Comparison of ENCODE assay signal across 13 cellular contexts in genomic region chr11:86596861-86597632, GRCh38.
DNase-seq lines count a peak whose midpoint lies in the region; ATAC-seq and TF ChIP-seq lines count a peak whose summit lies in the region.
"Had no signal": no experiment of that assay in that cellular context is flagged by ENCODE, and none has a peak within 500 bp of the region (broad histone marks: within the 10 kb centered on the region; RNA-seq: fewer than 3 reads in every experiment).

No MANE protein-coding gene starts in this region.

- DNase-seq in LHCN-M2 (ENCODE audit: low read depth) (peak; percentile 57), Panc1 (ENCODE audit: low read depth, low spot score) (no peak), pons (ENCODE audit: low spot score) (peak; percentile 33), MCF 10A (ENCODE audit: unreplicated experiment) (no peak)
- DNase-seq in activated CD4-positive, alpha-beta memory T cell treated with anti-CD3 and anti-CD28 coated beads for 36 hours = no peak
- DNase-seq in activated CD4-positive, alpha-beta T cell treated with anti-CD3 and anti-CD28 coated beads, Interleukin-2, amount 10 ng/mL, durations not matched to agents 24 days and 14 days = no peak
- DNase-seq: effector memory CD8-positive, alpha-beta T cell; H7; hippocampal formation; NCI-H187 treated with DMSO at 0.1 percent for 48 hours; psoas muscle had no signal

- H3K27ac ChIP-seq in Panc1 (ENCODE audit: low read length) (peak overlapping the region; percentile 72), gastroesophageal sphincter (peak overlapping the region in 2 of 4 donors; percentile 19 to 26)
- H3K27ac ChIP-seq: psoas muscle had no signal

- CTCF ChIA-PET in Panc1 (lab: Charles Lee) = no interaction called here
- CTCF ChIA-PET in MCF 10A (lab: Yijun Ruan, JAX) = interaction anchor here (0.8 to 3.1 kb wide), 3 partner anchors 9 to 141 kb away, joined by 3 to 22 read pairs (median 5); no protein-coding TSS in a partner anchor
- CTCF ChIA-PET in activated CD4-positive, alpha-beta memory T cell treated with anti-CD3 and anti-CD28 coated beads for 36 hours (lab: Charles Lee) = interaction anchor here (6.2 kb wide), 1 partner anchor 12 kb away, joined by 49 read pairs; no protein-coding TSS in a partner anchor

- H3K4me3 ChIP-seq in Panc1 (ENCODE audit: low read depth in 2 of 2, low read length in 2 of 2) = no peak overlapping the region
- no peak overlapping the region for H3K4me3 ChIP-seq in gastroesophageal sphincter
- H3K4me3 ChIP-seq: psoas muscle had no signal

- POLR2A ChIA-PET in Panc1 (lab: Charles Lee) (no interaction called here), MCF 10A (lab: Yijun Ruan, JAX) (no interaction called here)
- POLR2A ChIA-PET in activated CD4-positive, alpha-beta memory T cell treated with anti-CD3 and anti-CD28 coated beads for 36 hours (lab: Charles Lee) = no interaction called here

- H3K9me3 ChIP-seq in Panc1 (ENCODE audit: control insufficient read depth, insufficient read depth, low read depth, low read length) = no peaks in the 10 kb centered on the region; the same call in 1 of the 2 replicates
- no peaks in the 10 kb centered on the region for H3K9me3 ChIP-seq in gastroesophageal sphincter
- H3K9me3 ChIP-seq: psoas muscle had no signal

- TF ChIP-seq EP300 in gastroesophageal sphincter (IDR thresholded peaks at IDR 0.05) = no peak

- H3K27me3 ChIP-seq in Panc1 (ENCODE audit: control insufficient read depth, insufficient read depth, low read length) = no peaks in the 10 kb centered on the region
- H3K27me3 ChIP-seq in gastroesophageal sphincter = no peaks in the 10 kb centered on the region

- H3K36me3 ChIP-seq in Panc1 (ENCODE audit: control insufficient read depth, insufficient read depth, low read length) (no peaks in the 10 kb centered on the region), gastroesophageal sphincter (no peaks in the 10 kb centered on the region)

- peaks cover 17% of the 10 kb centered on the region for H3K4me1 Mint-ChIP-seq in MCF 10A (ENCODE audit: insufficient read depth, unreplicated experiment)
- H3K4me1 Mint-ChIP-seq in activated CD4-positive, alpha-beta memory T cell treated with anti-CD3 and anti-CD28 coated beads for 36 hours (ENCODE audit: low read depth) = peaks cover 31% of the 10 kb centered on the region
- peaks cover 25% of the 10 kb centered on the region for H3K4me1 Mint-ChIP-seq in activated CD4-positive, alpha-beta T cell treated with anti-CD3 and anti-CD28 coated beads, Interleukin-2, amount 10 ng/mL, durations not matched to agents 24 days and 14 days

- no peaks in the 10 kb centered on the region for H3K9me3 Mint-ChIP-seq in MCF 10A (ENCODE audit: unreplicated experiment)
- peaks cover 3% of the 10 kb centered on the region for H3K9me3 Mint-ChIP-seq in activated CD4-positive, alpha-beta memory T cell treated with anti-CD3 and anti-CD28 coated beads for 36 hours
- peaks cover 11% of the 10 kb centered on the region for H3K9me3 Mint-ChIP-seq in activated CD4-positive, alpha-beta T cell treated with anti-CD3 and anti-CD28 coated beads, Interleukin-2, amount 10 ng/mL, durations not matched to agents 24 days and 14 days
- H3K9me3 Mint-ChIP-seq: effector memory CD8-positive, alpha-beta T cell had no signal

- no TSS peak for BruUV-seq in Panc1 (replicated peaks; lab: Mats Ljungman, UMichigan)
- BruUV-seq in MCF 10A (replicated peaks; lab: Mats Ljungman, UMichigan) = no TSS peak

- in situ Hi-C loops in Panc1 (cut with HindIII; ENCODE audit: low pct_unique_long_range_greater_than_20kb, low sequenced_read_pairs) = no loop called here

- no peak for ATAC-seq in Panc1
- peak; percentile 61 for ATAC-seq in gastroesophageal sphincter
- ATAC-seq: effector memory CD8-positive, alpha-beta T cell had no signal

- no peaks in the 10 kb centered on the region for H3K27me3 Mint-ChIP-seq in MCF 10A (ENCODE audit: insufficient read depth, unreplicated experiment)
- peaks cover 5% of the 10 kb centered on the region for H3K27me3 Mint-ChIP-seq in activated CD4-positive, alpha-beta memory T cell treated with anti-CD3 and anti-CD28 coated beads for 36 hours
- H3K27me3 Mint-ChIP-seq in activated CD4-positive, alpha-beta T cell treated with anti-CD3 and anti-CD28 coated beads, Interleukin-2, amount 10 ng/mL, durations not matched to agents 24 days and 14 days = no peaks in the 10 kb centered on the region
- H3K27me3 Mint-ChIP-seq: effector memory CD8-positive, alpha-beta T cell had no signal

- H3K36me3 Mint-ChIP-seq in MCF 10A (ENCODE audit: insufficient read depth, unreplicated experiment) = no peaks in the 10 kb centered on the region
- H3K36me3 Mint-ChIP-seq in activated CD4-positive, alpha-beta memory T cell treated with anti-CD3 and anti-CD28 coated beads for 36 hours = peaks cover 2% of the 10 kb centered on the region
- peaks cover 5% of the 10 kb centered on the region for H3K36me3 Mint-ChIP-seq in activated CD4-positive, alpha-beta T cell treated with anti-CD3 and anti-CD28 coated beads, Interleukin-2, amount 10 ng/mL, durations not matched to agents 24 days and 14 days (ENCODE audit: low read depth)

- 10 to 29% methylated on average over 4 to 5 of the region's 6 CpGs for WGBS in gastroesophageal sphincter (ENCODE audit: low coverage in 1 of 2), 2 donors

- no peak for TF ChIP-seq POLR2A in gastroesophageal sphincter (IDR thresholded peaks at IDR 0.05)

- TF ChIP-seq CTCF in Panc1 (IDR thresholded peaks at IDR 0.05) = no peak
- no peak for TF ChIP-seq CTCF in gastroesophageal sphincter (IDR thresholded peaks at IDR 0.05)
- TF ChIP-seq CTCF in MCF 10A (IDR thresholded peaks at IDR 0.05; ENCODE audit: unreplicated experiment) = no peak

- H3K4me3 Mint-ChIP-seq in MCF 10A (ENCODE audit: unreplicated experiment) = no peak overlapping the region
- H3K4me3 Mint-ChIP-seq in activated CD4-positive, alpha-beta memory T cell treated with anti-CD3 and anti-CD28 coated beads for 36 hours = no peak overlapping the region
- H3K4me3 Mint-ChIP-seq in activated CD4-positive, alpha-beta T cell treated with anti-CD3 and anti-CD28 coated beads, Interleukin-2, amount 10 ng/mL, durations not matched to agents 24 days and 14 days = no peak overlapping the region
- H3K4me3 Mint-ChIP-seq: effector memory CD8-positive, alpha-beta T cell; mesothelial cell of epicardium had no signal

- no peak overlapping the region for H3K27ac Mint-ChIP-seq in MCF 10A (ENCODE audit: low read depth, unreplicated experiment)
- H3K27ac Mint-ChIP-seq in activated CD4-positive, alpha-beta memory T cell treated with anti-CD3 and anti-CD28 coated beads for 36 hours = no peak overlapping the region
- H3K27ac Mint-ChIP-seq in activated CD4-positive, alpha-beta T cell treated with anti-CD3 and anti-CD28 coated beads, Interleukin-2, amount 10 ng/mL, durations not matched to agents 24 days and 14 days = no peak overlapping the region
- H3K27ac Mint-ChIP-seq: effector memory CD8-positive, alpha-beta T cell; mesothelial cell of epicardium had no signal

- H3K4me1 ChIP-seq in Panc1 (ENCODE audit: control insufficient read depth, insufficient read depth, low read length) (peaks cover 28% of the 10 kb centered on the region), gastroesophageal sphincter (peaks cover 15 to 44% (median 20%) of the 10 kb centered on the region in 3 donors)

- intact Hi-C loops in Panc1 (cut with micrococcal nuclease; ENCODE audit: unreplicated experiment) = no loop called here
- intact Hi-C loops in MCF 10A (cut with micrococcal nuclease) = no loop called here
- intact Hi-C loops in activated CD4-positive, alpha-beta memory T cell treated with anti-CD3 and anti-CD28 coated beads for 36 hours (cut with micrococcal nuclease) = no loop called here
- intact Hi-C loops in activated CD4-positive, alpha-beta T cell treated with anti-CD3 and anti-CD28 coated beads, Interleukin-2, amount 10 ng/mL, durations not matched to agents 24 days and 14 days (cut with micrococcal nuclease) = no loop called here

Comparison
In these comparisons a context has a peak if more than half of its experiments do, and no peak if none do; other contexts are left out.
1. DNase-seq: peak in LHCN-M2 (single experiment) and pons (single experiment); none in Panc1 (single experiment), MCF 10A (single experiment), activated CD4-positive, alpha-beta memory T cell treated with anti-CD3 and anti-CD28 coated beads for 36 hours (single experiment) and activated CD4-positive, alpha-beta T cell treated with anti-CD3 and anti-CD28 coated beads, Interleukin-2, amount 10 ng/mL, durations not matched to agents 24 days and 14 days (single experiment).